ENCODE assay signal across 8 cellular contexts in the genomic region with DNA sequence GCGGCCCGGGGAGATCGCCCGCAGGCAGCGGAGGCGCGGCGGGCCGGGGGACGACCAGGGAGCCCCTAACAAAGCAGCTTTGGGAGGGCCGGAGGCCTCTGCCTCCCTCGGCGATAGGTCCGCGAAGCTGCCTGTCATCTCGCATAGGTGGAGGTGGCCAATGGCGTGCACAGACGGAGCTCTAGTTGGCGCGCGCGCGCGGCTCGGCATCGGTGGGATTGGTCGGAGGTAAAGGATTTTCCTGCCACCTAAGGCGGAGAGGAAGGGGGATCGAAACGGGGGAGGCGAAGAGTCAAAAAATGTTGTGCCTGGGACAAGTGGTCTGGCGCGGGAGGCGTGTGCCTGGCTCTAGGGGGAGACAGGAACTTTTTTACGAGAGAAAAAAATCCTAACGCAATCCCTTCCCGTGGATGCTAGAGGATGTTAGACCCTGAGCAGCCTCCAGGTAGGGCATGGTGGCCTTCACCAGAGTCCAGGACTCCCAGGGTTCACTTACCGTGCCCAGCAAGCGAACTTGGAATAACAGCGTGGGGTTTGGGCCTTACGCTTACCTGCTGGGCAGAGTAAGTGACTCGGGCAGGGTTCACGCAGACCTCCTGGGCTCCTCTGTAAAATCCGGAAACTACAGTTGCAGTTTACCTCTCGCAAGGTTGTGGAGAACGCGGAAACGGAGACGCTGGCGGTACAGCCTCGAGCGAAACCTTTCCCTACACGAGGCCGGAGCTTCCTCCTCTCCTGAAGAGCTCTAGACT.
A peak's percentile ranks its signal among the peaks of the same experiment; 100 is the strongest.
DNase-seq lines count a peak whose midpoint lies in the region; ATAC-seq and TF ChIP-seq lines count a peak whose summit lies in the region.

No MANE protein-coding gene starts in this region.

- H3K9me3 ChIP-seq in Loucy (ENCODE audit: insufficient read depth, low read depth, low read length), result no peaks in the 10 kb centered on the region
- H3K9me3 ChIP-seq in cardiac muscle cell (ENCODE audit: low read depth), result no peaks in the 10 kb centered on the region

- H3K79me2 ChIP-seq in Loucy (ENCODE audit: insufficient read depth, low read length), result peaks cover 56% of the 10 kb centered on the region

- H2AFZ ChIP-seq in Loucy (ENCODE audit: low read length), result peak overlapping the region; percentile 58

- intact Hi-C loops in posterior vena cava (cut with DNase I), result no loop called here

- H3F3A ChIP-seq in Loucy (ENCODE audit: low read depth), result no peaks in the 10 kb centered on the region

- H3K36me3 Mint-ChIP-seq in type B pancreatic cell, result peaks cover 13% of the 10 kb centered on the region

- H3K9me3 Mint-ChIP-seq in type B pancreatic cell, result no peaks in the 10 kb centered on the region

- peak overlapping the region; percentile 91 for H3K27ac Mint-ChIP-seq in type B pancreatic cell

- peak overlapping the region; percentile 96 for H3K4me3 Mint-ChIP-seq in type B pancreatic cell

- peak overlapping the region; percentile 97 for H3K4me2 ChIP-seq in Loucy (ENCODE audit: low read depth, low read length, poor library complexity, severe bottlenecking)

- H3K9me2 ChIP-seq in Loucy (replicated peaks; ENCODE audit: low read depth, low read length), result no peaks in the 10 kb centered on the region

- DNase-seq in DMS153 (lab: John Stamatoyannopoulos, UW) (peak; percentile 96), SKM-1 (lab: John Stamatoyannopoulos, UW; ENCODE audit: unreplicated experiment) (peak; percentile 75), cardiac muscle cell (ENCODE audit: low read depth in 1 of 2, low spot score in 1 of 2) (peak; percentile 98), posterior vena cava (ENCODE audit: low spot score) (peak; percentile 93), type B pancreatic cell (ENCODE audit: extremely low spot score, unreplicated experiment) (peak; percentile 98)
- peak; percentile 89 for DNase-seq in activated naive CD8-positive, alpha-beta T cell treated with anti-CD3 and anti-CD28 coated beads, Interleukin-2, amount 50 U/mL, for 16 hours (ENCODE audit: low read depth, low spot score)

- H3K4me3 ChIP-seq in Loucy (ENCODE audit: low read length, poor library complexity, severe bottlenecking), result peak overlapping the region; percentile 89
- peak overlapping the region; percentile 71 for H3K4me3 ChIP-seq in cardiac muscle cell

- peaks cover 25% of the 10 kb centered on the region for H4K20me1 ChIP-seq in Loucy (ENCODE audit: insufficient read depth, low read length, poor library complexity, severe bottlenecking)

- H3K36me3 ChIP-seq in Loucy (ENCODE audit: insufficient read depth, low read length) (no peaks in the 10 kb centered on the region), cardiac muscle cell (no peaks in the 10 kb centered on the region)

- peak; percentile 80 for ATAC-seq in GM21723 (IDR thresholded peaks at IDR 0.05; ENCODE audit: unreplicated experiment)

- H3K27me3 Mint-ChIP-seq in type B pancreatic cell, result peaks cover 27% of the 10 kb centered on the region

- peaks cover 35% of the 10 kb centered on the region for H3K4me1 Mint-ChIP-seq in type B pancreatic cell (ENCODE audit: unreplicated experiment)

- TF ChIP-seq CTCF in Loucy (conservative IDR thresholded peaks at IDR 0.05; ENCODE audit: low read length), result no peak
- TF ChIP-seq CTCF in cardiac muscle cell (IDR thresholded peaks at IDR 0.05; ENCODE audit: low read depth, low read length), result no peak
- peak; percentile 33 for TF ChIP-seq CTCF in type B pancreatic cell (conservative IDR thresholded peaks at IDR 0.05)

- H3K27me3 ChIP-seq in Loucy (ENCODE audit: insufficient read depth, low read length, poor library complexity, severe bottlenecking), result peaks cover 3% of the 10 kb centered on the region
- peaks cover 7% of the 10 kb centered on the region for H3K27me3 ChIP-seq in cardiac muscle cell

- H3K4me1 ChIP-seq in Loucy (ENCODE audit: insufficient read depth, low read length, poor library complexity, severe bottlenecking) (peaks cover 41% of the 10 kb centered on the region), cardiac muscle cell (ENCODE audit: low read depth) (no peaks in the 10 kb centered on the region)

- peak overlapping the region; percentile 83 for H3K9ac ChIP-seq in Loucy (ENCODE audit: low read depth, low read length, poor library complexity, severe bottlenecking)

- H3K27ac ChIP-seq in cardiac muscle cell, result peak overlapping the region; percentile 27

Comparison
In these comparisons a context has a peak if more than half of its experiments do, and no peak if none do; other contexts are left out.
1. Peak in every context shown above with its lines: DNase-seq, ATAC-seq, H3K4me3 ChIP-seq and H3K27ac ChIP-seq.